12 cellular contexts compared by ENCODE assay signal in the genomic region with DNA sequence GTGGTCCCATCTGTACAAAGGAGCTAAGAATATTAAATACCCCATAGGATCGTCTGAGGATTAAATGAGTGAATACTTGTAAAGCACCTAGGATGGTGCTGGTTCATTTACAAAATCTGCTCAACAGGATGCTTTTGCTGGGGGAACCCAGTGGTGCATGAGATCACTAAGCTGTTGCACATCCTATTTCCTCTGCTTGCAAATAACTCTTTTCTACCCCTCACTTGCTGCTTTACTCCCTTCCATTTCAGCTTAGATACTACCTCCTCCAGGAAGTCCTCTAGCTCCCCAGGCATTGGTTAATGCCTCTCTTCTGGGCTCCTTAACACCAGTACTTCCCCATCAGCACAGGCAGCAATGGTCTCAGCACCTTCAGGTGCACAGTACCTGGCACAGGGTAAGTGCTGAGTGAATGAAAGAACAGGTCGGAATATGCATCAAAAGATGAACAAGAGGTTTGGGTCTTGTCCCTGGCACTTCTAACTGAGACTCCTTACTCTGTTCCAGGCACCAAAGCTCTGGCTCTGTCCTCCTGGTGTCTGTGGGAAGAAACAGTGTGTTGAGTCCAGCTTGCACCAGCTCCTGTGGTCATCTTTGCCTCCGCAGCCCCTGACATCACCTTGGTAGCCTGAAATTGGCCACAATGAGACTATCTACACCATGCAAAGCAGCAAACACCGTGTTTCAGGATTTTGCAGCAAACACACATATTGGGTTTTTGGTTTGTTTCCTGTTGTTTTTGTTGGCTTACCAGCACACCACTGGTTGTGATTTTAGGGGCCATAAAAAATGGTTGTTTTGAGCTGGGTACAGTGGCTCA. TPM values are rescaled to one million over a fixed set of nuclear protein-coding genes. Genes with fewer than 3 reads are reported as not detected.
DNase-seq lines count a peak whose midpoint lies in the region; ATAC-seq, FAIRE-seq and TF ChIP-seq lines count a peak whose summit lies in the region.
"Had no signal": no experiment of that assay in that cellular context is flagged by ENCODE, and none has a peak within 500 bp of the region (broad histone marks: within the 10 kb centered on the region; RNA-seq: fewer than 3 reads in every experiment).

No MANE protein-coding gene starts in this region.

- no peak overlapping the region for H2BK15ac ChIP-seq in mesendoderm (replicated peaks; ENCODE audit: low read depth)

- no peak overlapping the region for H3K23ac ChIP-seq in mesendoderm (ENCODE audit: low read length)

- 62 to 66% methylated on average over 4 of the region's 4 CpGs for WGBS in body of pancreas, 2 donors
- no CpG with 5 or more reads among the region's 4 CpGs for WGBS in mesendoderm (ENCODE audit: extremely low coverage, insufficient coverage, low lambda C conversion rate)

- CTCF ChIA-PET in CD8-positive, alpha-beta T cell (lab: Charles Lee), result interaction anchor here (1.0 to 2.3 kb wide), 6 partner anchors 8 to 147 kb away, joined by 3 to 12 read pairs (median 5); a partner anchor contains a TSS
- CTCF ChIA-PET in activated B cell treated with CpG ODN at 0.5 μM for 24 hours (lab: Charles Lee), result interaction anchor here (0.8 to 3.2 kb wide), 6 partner anchors 11 to 73 kb away, joined by 3 to 24 read pairs (median 4); a partner anchor contains a TSS

- H3K9ac ChIP-seq in mesendoderm (ENCODE audit: low read length), result no peak overlapping the region

- intact Hi-C loops in CD8-positive, alpha-beta T cell (cut with DNase I, micrococcal nuclease), result loop anchor here (2.0 to 10.0 kb wide), 2 partner anchors 25 to 167 kb away; a partner anchor contains a TSS
- intact Hi-C loops in activated B cell treated with CpG ODN at 0.5 μM for 24 hours (cut with micrococcal nuclease), result loop anchor here (1.0 kb wide), 2 partner anchors 19 to 72 kb away; no protein-coding TSS in a partner anchor
- intact Hi-C loops in body of pancreas (cut with DNase I), result loop anchor here (10.0 kb wide), 1 partner anchor 143 kb away; no protein-coding TSS in a partner anchor

- H3K4me2 ChIP-seq in mesendoderm (ENCODE audit: low read length), result no peak overlapping the region

- no peaks in the 10 kb centered on the region for H3K36me3 Mint-ChIP-seq in CD8-positive, alpha-beta T cell
- no peaks in the 10 kb centered on the region for H3K36me3 Mint-ChIP-seq in activated B cell treated with CpG ODN at 0.5 μM for 24 hours (ENCODE audit: low read depth)

- POLR2A ChIA-PET in CD8-positive, alpha-beta T cell (lab: Charles Lee), result interaction anchor here (0.6 to 4.0 kb wide), 14 partner anchors 8 to 143 kb away, joined by 3 to 24 read pairs (median 4); a partner anchor contains a TSS
- POLR2A ChIA-PET in activated B cell treated with CpG ODN at 0.5 μM for 24 hours (lab: Charles Lee), result interaction anchor here (0.6 to 28.2 kb wide), 22 partner anchors 10 to 1580 kb away, joined by 3 to 1103 read pairs (median 5); a partner anchor contains a TSS

- no peaks in the 10 kb centered on the region for H3K79me2 ChIP-seq in mesendoderm (ENCODE audit: control insufficient read depth, insufficient read depth, low read length)

- H3K18ac ChIP-seq in mesendoderm (ENCODE audit: low read length), result no peak overlapping the region

- no peak overlapping the region for H3K4me3 ChIP-seq in CD8-positive, alpha-beta T cell (ENCODE audit: low read depth, low read length)
- H3K4me3 ChIP-seq in body of pancreas, result no peak overlapping the region
- H3K4me3 ChIP-seq in mesendoderm (ENCODE audit: low read length), result no peak overlapping the region
- H3K4me3 ChIP-seq: cardiac muscle cell had no signal

- H3K79me1 ChIP-seq in mesendoderm (ENCODE audit: low read length), result no peaks in the 10 kb centered on the region

- H3K9me3 ChIP-seq in CD8-positive, alpha-beta T cell (ENCODE audit: low read length), result no peaks in the 10 kb centered on the region
- no peaks in the 10 kb centered on the region for H3K9me3 ChIP-seq in body of pancreas

- no peak for TF ChIP-seq CTCF in CD8-positive, alpha-beta T cell (IDR thresholded peaks at IDR 0.05)
- no peak for TF ChIP-seq CTCF in activated B cell treated with CpG ODN at 0.5 μM for 24 hours (IDR thresholded peaks at IDR 0.05)
- no peak for TF ChIP-seq CTCF in body of pancreas (IDR thresholded peaks at IDR 0.05)

- no peak overlapping the region for H3K27ac ChIP-seq in CD8-positive, alpha-beta T cell (ENCODE audit: low read depth, low read length)
- no peak overlapping the region for H3K27ac ChIP-seq in body of pancreas
- H3K27ac ChIP-seq in mesendoderm (ENCODE audit: low read depth, low read length), result no peak overlapping the region
- H3K27ac ChIP-seq: cardiac muscle cell, epithelial cell of prostate had no signal

- no peak overlapping the region for H4K8ac ChIP-seq in mesendoderm (ENCODE audit: low read depth, low read length)

- H3K4me1 Mint-ChIP-seq in CD8-positive, alpha-beta T cell (ENCODE audit: low read depth), result peaks cover 40% of the 10 kb centered on the region
- peaks cover 57% of the 10 kb centered on the region for H3K4me1 Mint-ChIP-seq in activated B cell treated with CpG ODN at 0.5 μM for 24 hours

- no peak overlapping the region for H2BK5ac ChIP-seq in mesendoderm (ENCODE audit: low read length)

- no peak overlapping the region for H2AK5ac ChIP-seq in mesendoderm (ENCODE audit: low read length)

- H3K27me3 Mint-ChIP-seq in CD8-positive, alpha-beta T cell (ENCODE audit: low read depth), result no peaks in the 10 kb centered on the region
- H3K27me3 Mint-ChIP-seq in activated B cell treated with CpG ODN at 0.5 μM for 24 hours, result no peaks in the 10 kb centered on the region

- H2BK120ac ChIP-seq in mesendoderm (ENCODE audit: low read depth, low read length), result no peak overlapping the region

- peak; percentile 84 for FAIRE-seq in GM18507 (lab: Jason Lieb, UNC)

- H4K5ac ChIP-seq in mesendoderm (ENCODE audit: low read length), result no peak overlapping the region

- H3K4ac ChIP-seq in mesendoderm (ENCODE audit: low read depth, low read length), result no peak overlapping the region

- ATAC-seq in CD8-positive, alpha-beta T cell, result peak; percentile 71
- peak; percentile 65 for ATAC-seq in activated B cell treated with CpG ODN at 0.5 μM for 24 hours (ENCODE audit: low read depth)
- ATAC-seq in left lobe of liver, result no peak
- ATAC-seq in body of pancreas, result no peak

- H3K36me3 ChIP-seq in CD8-positive, alpha-beta T cell (ENCODE audit: insufficient read depth, low read length), result no peaks in the 10 kb centered on the region
- H3K36me3 ChIP-seq in body of pancreas (replicated peaks in 1 of 2; ENCODE audit: insufficient read depth in 1 of 2, low read depth in 2 of 2) (no peaks in the 10 kb centered on the region), mesendoderm (ENCODE audit: control insufficient read depth, insufficient read depth, low read length) (no peaks in the 10 kb centered on the region)
- H3K36me3 ChIP-seq: cardiac muscle cell had no signal

- H3K27me3 ChIP-seq in CD8-positive, alpha-beta T cell (ENCODE audit: insufficient read depth, low read length), result no peaks in the 10 kb centered on the region
- H3K27me3 ChIP-seq in body of pancreas (no peaks in the 10 kb centered on the region), mesendoderm (ENCODE audit: insufficient read depth, low read length, poor library complexity) (no peaks in the 10 kb centered on the region)
- H3K27me3 ChIP-seq: cardiac muscle cell had no signal

- peaks cover 48% of the 10 kb centered on the region for H3K4me1 ChIP-seq in CD8-positive, alpha-beta T cell (ENCODE audit: insufficient read depth, low read length)
- H3K4me1 ChIP-seq in body of pancreas (no peaks in the 10 kb centered on the region), mesendoderm (ENCODE audit: control insufficient read depth, low read depth, low read length) (no peaks in the 10 kb centered on the region)

- TF ChIP-seq POLR2A in body of pancreas (IDR thresholded peaks at IDR 0.05), result no peak

- peak in 2 of 7 experiments; percentile 50 to 60 for DNase-seq in CD8-positive, alpha-beta T cell
- no peak for DNase-seq in GM18507 (ENCODE audit: extremely low spot score, insufficient read length, low read depth)
- DNase-seq in activated B cell treated with CpG ODN at 0.5 μM for 24 hours, result no peak
- DNase-seq in left lobe of liver (ENCODE audit: low spot score), result peak; percentile 8
- no peak for DNase-seq in body of pancreas
- DNase-seq in NCI-H1436 treated with DMSO at 0.1 percent for 48 hours (lab: John Stamatoyannopoulos, UW), result no peak
- no peak for DNase-seq in SW 1271 (lab: John Stamatoyannopoulos, UW)
- DNase-seq in mesendoderm, result no peak
- DNase-seq: COR-L47; stimulated activated CD4-positive, alpha-beta T cell treated with anti-CD3 and anti-CD28 coated beads, Interleukin-2, amount 100 ng/mL, for 24 hours had no signal

- H3K9me3 Mint-ChIP-seq in CD8-positive, alpha-beta T cell, result no peaks in the 10 kb centered on the region
- no peaks in the 10 kb centered on the region for H3K9me3 Mint-ChIP-seq in activated B cell treated with CpG ODN at 0.5 μM for 24 hours

- H3K4me3 Mint-ChIP-seq in CD8-positive, alpha-beta T cell, result peak overlapping the region; percentile 51
- peak overlapping the region; percentile 70 for H3K4me3 Mint-ChIP-seq in activated B cell treated with CpG ODN at 0.5 μM for 24 hours

- peak overlapping the region; percentile 90 for H3K27ac Mint-ChIP-seq in CD8-positive, alpha-beta T cell
- H3K27ac Mint-ChIP-seq in activated B cell treated with CpG ODN at 0.5 μM for 24 hours, result peak overlapping the region; percentile 91

- H3K56ac ChIP-seq in mesendoderm (ENCODE audit: low read length), result no peak overlapping the region

RNA-seq across cellular contexts. Expression of a gene that starts 24.1 kb away (rescaled TPM):
- total RNA-seq in CD8-positive, alpha-beta T cell, result 100 to 1,000 TPM; 113 to 121 TPM
- total RNA-seq in activated B cell treated with CpG ODN at 0.5 μM for 24 hours, result 144 and 167 TPM in 2 replicates
- total RNA-seq in left lobe of liver, result 0.33 TPM
- under 1 TPM in 1 of 2 donors, not detected in 1; 0.26 TPM for total RNA-seq in body of pancreas
- 0.52 TPM for polyA plus RNA-seq in mesendoderm (2013, experiment 1 of 2)
- 0.63 TPM for polyA plus RNA-seq in mesendoderm (2013, experiment 2 of 2)
- total RNA-seq: cardiac muscle cell had no signal
- polyA plus RNA-seq: cardiac muscle cell had no signal

Comparison
In these comparisons a context has a peak if more than half of its experiments do, and no peak if none do; other contexts are left out.
1. ATAC-seq: peak in CD8-positive, alpha-beta T cell (single experiment) and activated B cell treated with CpG ODN at 0.5 μM for 24 hours (single experiment); none in left lobe of liver (single experiment) and body of pancreas (single experiment).
2. RNA of a gene that starts 24.1 kb away (total RNA-seq): 144 to 167 TPM in activated B cell treated with CpG ODN at 0.5 μM for 24 hours and 113 to 121 TPM in CD8-positive, alpha-beta T cell; 0.33 TPM in left lobe of liver (single experiment) and 0.26 TPM in body of pancreas; every median in the first group is over 10 times any median in the second.